1 cellular context compared by ENCODE assay signal in the genomic region with DNA sequence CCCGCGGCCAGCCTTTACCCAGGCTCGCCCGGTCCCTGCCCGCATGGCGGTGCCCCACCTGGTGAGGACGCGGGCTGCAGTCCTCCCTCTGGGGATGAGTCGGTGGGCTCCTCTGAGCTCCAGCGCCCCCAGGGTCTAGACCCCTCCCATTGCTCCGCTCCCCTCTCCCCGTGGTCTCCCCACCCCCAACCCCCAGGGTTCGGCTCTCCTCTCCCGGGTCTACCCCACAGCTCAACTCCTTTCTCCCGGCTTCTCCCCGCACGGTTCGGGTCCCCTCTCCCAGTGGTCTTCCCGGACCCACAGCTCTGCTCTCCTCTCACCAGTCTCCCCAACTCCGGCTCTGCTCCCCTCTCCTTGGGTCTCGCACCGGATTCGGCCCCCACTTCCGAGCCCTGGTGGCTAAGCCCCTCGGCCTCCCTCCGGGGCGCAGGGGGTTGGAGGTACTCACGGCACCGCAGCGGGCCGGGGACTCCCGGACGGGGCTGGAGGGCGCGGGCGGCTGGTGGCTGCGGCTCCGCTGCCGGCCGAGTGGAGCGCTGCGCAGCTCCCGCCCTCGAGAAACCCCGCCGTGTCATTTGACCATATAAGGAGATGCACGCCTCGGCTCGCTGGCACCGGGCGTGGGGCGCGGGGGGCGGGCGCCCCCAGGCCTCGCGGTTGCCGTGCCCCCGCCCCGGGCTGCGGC.
TF ChIP-seq lines count a peak whose summit lies in the region.

A gene with protein sequence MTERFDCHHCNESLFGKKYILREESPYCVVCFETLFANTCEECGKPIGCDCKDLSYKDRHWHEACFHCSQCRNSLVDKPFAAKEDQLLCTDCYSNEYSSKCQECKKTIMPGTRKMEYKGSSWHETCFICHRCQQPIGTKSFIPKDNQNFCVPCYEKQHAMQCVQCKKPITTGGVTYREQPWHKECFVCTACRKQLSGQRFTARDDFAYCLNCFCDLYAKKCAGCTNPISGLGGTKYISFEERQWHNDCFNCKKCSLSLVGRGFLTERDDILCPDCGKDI (minus strand): TSS at position 530 of the 685 bp plus-strand sequence. CDS start 12,535 bp downstream, outside the sequence.

TF ChIP-seq in HepG2, 621 proteins besides CTCF, POLR2A, EP300 and RAD21 (continued from another document and continues in another):
- TF ChIP-seq, protein P1, sequence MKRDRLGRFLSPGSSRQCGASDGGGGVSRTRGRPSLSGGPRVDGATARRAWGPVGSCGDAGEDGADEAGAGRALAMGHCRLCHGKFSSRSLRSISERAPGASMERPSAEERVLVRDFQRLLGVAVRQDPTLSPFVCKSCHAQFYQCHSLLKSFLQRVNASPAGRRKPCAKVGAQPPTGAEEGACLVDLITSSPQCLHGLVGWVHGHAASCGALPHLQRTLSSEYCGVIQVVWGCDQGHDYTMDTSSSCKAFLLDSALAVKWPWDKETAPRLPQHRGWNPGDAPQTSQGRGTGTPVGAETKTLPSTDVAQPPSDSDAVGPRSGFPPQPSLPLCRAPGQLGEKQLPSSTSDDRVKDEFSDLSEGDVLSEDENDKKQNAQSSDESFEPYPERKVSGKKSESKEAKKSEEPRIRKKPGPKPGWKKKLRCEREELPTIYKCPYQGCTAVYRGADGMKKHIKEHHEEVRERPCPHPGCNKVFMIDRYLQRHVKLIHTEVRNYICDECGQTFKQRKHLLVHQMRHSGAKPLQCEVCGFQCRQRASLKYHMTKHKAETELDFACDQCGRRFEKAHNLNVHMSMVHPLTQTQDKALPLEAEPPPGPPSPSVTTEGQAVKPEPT (CRISPR knock-in tag; IDR thresholded peaks at IDR 0.05; ENCODE audit: low read depth): no peak
- TF ChIP-seq ZNF484 (CRISPR knock-in tag; IDR thresholded peaks at IDR 0.05; ENCODE audit: borderline replicate concordance, low read depth): no peak
- no peak for TF ChIP-seq ZFP82 (CRISPR knock-in tag; IDR thresholded peaks at IDR 0.05; ENCODE audit: borderline replicate concordance)
- TF ChIP-seq ZSCAN21 (CRISPR knock-in tag; IDR thresholded peaks at IDR 0.05; ENCODE audit: borderline replicate concordance): 0 out of 2 replicates have a peak, but pooled peaks have one; percentile 16
- peak; percentile 5 for TF ChIP-seq HNRNPK (IDR thresholded peaks at IDR 0.05; ENCODE audit: low read depth, low read length, poor library complexity, severe bottlenecking)
- no peak for TF ChIP-seq FOSL1 (CRISPR knock-in tag; IDR thresholded peaks at IDR 0.05; ENCODE audit: borderline replicate concordance)
- TF ChIP-seq, protein P2, sequence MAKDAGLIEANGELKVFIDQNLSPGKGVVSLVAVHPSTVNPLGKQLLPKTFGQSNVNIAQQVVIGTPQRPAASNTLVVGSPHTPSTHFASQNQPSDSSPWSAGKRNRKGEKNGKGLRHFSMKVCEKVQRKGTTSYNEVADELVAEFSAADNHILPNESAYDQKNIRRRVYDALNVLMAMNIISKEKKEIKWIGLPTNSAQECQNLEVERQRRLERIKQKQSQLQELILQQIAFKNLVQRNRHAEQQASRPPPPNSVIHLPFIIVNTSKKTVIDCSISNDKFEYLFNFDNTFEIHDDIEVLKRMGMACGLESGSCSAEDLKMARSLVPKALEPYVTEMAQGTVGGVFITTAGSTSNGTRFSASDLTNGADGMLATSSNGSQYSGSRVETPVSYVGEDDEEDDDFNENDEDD (CRISPR knock-in tag; IDR thresholded peaks at IDR 0.05; ENCODE audit: borderline replicate concordance): peak; percentile 93
- TF ChIP-seq STAT5B (CRISPR knock-in tag; IDR thresholded peaks at IDR 0.05): no peak
- no peak for TF ChIP-seq MTA1 (CRISPR knock-in tag; IDR thresholded peaks at IDR 0.05; ENCODE audit: borderline replicate concordance)
- TF ChIP-seq, protein P3, sequence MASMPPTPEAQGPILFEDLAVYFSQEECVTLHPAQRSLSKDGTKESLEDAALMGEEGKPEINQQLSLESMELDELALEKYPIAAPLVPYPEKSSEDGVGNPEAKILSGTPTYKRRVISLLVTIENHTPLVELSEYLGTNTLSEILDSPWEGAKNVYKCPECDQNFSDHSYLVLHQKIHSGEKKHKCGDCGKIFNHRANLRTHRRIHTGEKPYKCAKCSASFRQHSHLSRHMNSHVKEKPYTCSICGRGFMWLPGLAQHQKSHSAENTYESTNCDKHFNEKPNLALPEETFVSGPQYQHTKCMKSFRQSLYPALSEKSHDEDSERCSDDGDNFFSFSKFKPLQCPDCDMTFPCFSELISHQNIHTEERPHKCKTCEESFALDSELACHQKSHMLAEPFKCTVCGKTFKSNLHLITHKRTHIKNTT (CRISPR knock-in tag; IDR thresholded peaks at IDR 0.05): no peak
- TF ChIP-seq THAP11 (CRISPR knock-in tag; IDR thresholded peaks at IDR 0.05): no peak
- no peak for TF ChIP-seq EZH2 (conservative IDR thresholded peaks at IDR 0.05; ENCODE audit: low read depth, low read length)
- no peak for TF ChIP-seq SOX13 (IDR thresholded peaks at IDR 0.05)
- no peak for TF ChIP-seq SOX13 (CRISPR knock-in tag; conservative IDR thresholded peaks at IDR 0.05 in 1 of 2, IDR thresholded peaks at IDR 0.05 in 1 of 2)
- TF ChIP-seq, protein P4, sequence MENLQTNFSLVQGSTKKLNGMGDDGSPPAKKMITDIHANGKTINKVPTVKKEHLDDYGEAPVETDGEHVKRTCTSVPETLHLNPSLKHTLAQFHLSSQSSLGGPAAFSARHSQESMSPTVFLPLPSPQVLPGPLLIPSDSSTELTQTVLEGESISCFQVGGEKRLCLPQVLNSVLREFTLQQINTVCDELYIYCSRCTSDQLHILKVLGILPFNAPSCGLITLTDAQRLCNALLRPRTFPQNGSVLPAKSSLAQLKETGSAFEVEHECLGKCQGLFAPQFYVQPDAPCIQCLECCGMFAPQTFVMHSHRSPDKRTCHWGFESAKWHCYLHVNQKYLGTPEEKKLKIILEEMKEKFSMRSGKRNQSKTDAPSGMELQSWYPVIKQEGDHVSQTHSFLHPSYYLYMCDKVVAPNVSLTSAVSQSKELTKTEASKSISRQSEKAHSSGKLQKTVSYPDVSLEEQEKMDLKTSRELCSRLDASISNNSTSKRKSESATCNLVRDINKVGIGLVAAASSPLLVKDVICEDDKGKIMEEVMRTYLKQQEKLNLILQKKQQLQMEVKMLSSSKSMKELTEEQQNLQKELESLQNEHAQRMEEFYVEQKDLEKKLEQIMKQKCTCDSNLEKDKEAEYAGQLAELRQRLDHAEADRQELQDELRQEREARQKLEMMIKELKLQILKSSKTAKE (CRISPR knock-in tag; IDR thresholded peaks at IDR 0.05; ENCODE audit: borderline replicate concordance): no peak
- TF ChIP-seq NCOA2 (CRISPR knock-in tag; IDR thresholded peaks at IDR 0.05): no peak
- TF ChIP-seq ZNF382 (CRISPR knock-in tag; IDR thresholded peaks at IDR 0.05; ENCODE audit: borderline replicate concordance): no peak
- TF ChIP-seq, protein P5, sequence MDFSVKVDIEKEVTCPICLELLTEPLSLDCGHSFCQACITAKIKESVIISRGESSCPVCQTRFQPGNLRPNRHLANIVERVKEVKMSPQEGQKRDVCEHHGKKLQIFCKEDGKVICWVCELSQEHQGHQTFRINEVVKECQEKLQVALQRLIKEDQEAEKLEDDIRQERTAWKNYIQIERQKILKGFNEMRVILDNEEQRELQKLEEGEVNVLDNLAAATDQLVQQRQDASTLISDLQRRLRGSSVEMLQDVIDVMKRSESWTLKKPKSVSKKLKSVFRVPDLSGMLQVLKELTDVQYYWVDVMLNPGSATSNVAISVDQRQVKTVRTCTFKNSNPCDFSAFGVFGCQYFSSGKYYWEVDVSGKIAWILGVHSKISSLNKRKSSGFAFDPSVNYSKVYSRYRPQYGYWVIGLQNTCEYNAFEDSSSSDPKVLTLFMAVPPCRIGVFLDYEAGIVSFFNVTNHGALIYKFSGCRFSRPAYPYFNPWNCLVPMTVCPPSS (IDR thresholded peaks at IDR 0.05): no peak
- no peak for TF ChIP-seq RFX5 (IDR thresholded peaks at IDR 0.05; ENCODE audit: low read depth, low read length)
- TF ChIP-seq ZNF670 (CRISPR knock-in tag; IDR thresholded peaks at IDR 0.05; ENCODE audit: borderline replicate concordance): no peak
- no peak for TF ChIP-seq NR2C2 (CRISPR knock-in tag; IDR thresholded peaks at IDR 0.05; ENCODE audit: borderline replicate concordance)
- TF ChIP-seq, protein P6, sequence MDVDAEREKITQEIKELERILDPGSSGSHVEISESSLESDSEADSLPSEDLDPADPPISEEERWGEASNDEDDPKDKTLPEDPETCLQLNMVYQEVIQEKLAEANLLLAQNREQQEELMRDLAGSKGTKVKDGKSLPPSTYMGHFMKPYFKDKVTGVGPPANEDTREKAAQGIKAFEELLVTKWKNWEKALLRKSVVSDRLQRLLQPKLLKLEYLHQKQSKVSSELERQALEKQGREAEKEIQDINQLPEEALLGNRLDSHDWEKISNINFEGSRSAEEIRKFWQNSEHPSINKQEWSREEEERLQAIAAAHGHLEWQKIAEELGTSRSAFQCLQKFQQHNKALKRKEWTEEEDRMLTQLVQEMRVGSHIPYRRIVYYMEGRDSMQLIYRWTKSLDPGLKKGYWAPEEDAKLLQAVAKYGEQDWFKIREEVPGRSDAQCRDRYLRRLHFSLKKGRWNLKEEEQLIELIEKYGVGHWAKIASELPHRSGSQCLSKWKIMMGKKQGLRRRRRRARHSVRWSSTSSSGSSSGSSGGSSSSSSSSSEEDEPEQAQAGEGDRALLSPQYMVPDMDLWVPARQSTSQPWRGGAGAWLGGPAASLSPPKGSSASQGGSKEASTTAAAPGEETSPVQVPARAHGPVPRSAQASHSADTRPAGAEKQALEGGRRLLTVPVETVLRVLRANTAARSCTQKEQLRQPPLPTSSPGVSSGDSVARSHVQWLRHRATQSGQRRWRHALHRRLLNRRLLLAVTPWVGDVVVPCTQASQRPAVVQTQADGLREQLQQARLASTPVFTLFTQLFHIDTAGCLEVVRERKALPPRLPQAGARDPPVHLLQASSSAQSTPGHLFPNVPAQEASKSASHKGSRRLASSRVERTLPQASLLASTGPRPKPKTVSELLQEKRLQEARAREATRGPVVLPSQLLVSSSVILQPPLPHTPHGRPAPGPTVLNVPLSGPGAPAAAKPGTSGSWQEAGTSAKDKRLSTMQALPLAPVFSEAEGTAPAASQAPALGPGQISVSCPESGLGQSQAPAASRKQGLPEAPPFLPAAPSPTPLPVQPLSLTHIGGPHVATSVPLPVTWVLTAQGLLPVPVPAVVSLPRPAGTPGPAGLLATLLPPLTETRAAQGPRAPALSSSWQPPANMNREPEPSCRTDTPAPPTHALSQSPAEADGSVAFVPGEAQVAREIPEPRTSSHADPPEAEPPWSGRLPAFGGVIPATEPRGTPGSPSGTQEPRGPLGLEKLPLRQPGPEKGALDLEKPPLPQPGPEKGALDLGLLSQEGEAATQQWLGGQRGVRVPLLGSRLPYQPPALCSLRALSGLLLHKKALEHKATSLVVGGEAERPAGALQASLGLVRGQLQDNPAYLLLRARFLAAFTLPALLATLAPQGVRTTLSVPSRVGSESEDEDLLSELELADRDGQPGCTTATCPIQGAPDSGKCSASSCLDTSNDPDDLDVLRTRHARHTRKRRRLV (CRISPR knock-in tag; IDR thresholded peaks at IDR 0.05): no peak
- no peak for TF ChIP-seq IKZF4 (CRISPR knock-in tag; IDR thresholded peaks at IDR 0.05; ENCODE audit: borderline replicate concordance, low read depth, not compliant biosample characterization)
- TF ChIP-seq, protein P7, sequence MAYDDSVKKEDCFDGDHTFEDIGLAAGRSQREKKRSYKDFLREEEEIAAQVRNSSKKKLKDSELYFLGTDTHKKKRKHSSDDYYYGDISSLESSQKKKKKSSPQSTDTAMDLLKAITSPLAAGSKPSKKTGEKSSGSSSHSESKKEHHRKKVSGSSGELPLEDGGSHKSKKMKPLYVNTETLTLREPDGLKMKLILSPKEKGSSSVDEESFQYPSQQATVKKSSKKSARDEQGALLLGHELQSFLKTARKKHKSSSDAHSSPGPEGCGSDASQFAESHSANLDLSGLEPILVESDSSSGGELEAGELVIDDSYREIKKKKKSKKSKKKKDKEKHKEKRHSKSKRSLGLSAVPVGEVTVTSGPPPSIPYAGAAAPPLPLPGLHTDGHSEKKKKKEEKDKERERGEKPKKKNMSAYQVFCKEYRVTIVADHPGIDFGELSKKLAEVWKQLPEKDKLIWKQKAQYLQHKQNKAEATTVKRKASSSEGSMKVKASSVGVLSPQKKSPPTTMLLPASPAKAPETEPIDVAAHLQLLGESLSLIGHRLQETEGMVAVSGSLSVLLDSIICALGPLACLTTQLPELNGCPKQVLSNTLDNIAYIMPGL (CRISPR knock-in tag; IDR thresholded peaks at IDR 0.05; ENCODE audit: borderline replicate concordance in 1 of 2, low read depth in 1 of 2): peak; percentile 84 to 85
- TF ChIP-seq ATF7 (IDR thresholded peaks at IDR 0.05): no peak
- TF ChIP-seq ATF7 (CRISPR knock-in tag; IDR thresholded peaks at IDR 0.05): no peak
- TF ChIP-seq WIZ (CRISPR knock-in tag; IDR thresholded peaks at IDR 0.05): no peak
- TF ChIP-seq, protein P8, sequence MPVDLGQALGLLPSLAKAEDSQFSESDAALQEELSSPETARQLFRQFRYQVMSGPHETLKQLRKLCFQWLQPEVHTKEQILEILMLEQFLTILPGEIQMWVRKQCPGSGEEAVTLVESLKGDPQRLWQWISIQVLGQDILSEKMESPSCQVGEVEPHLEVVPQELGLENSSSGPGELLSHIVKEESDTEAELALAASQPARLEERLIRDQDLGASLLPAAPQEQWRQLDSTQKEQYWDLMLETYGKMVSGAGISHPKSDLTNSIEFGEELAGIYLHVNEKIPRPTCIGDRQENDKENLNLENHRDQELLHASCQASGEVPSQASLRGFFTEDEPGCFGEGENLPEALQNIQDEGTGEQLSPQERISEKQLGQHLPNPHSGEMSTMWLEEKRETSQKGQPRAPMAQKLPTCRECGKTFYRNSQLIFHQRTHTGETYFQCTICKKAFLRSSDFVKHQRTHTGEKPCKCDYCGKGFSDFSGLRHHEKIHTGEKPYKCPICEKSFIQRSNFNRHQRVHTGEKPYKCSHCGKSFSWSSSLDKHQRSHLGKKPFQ (CRISPR knock-in tag; IDR thresholded peaks at IDR 0.05; ENCODE audit: insufficient replicate concordance): no peak
- TF ChIP-seq MZF1 (CRISPR knock-in tag; IDR thresholded peaks at IDR 0.05; ENCODE audit: borderline replicate concordance): no peak
- 0 out of 2 replicates have a peak, but pooled peaks have one; percentile 41 for TF ChIP-seq ZBTB7A (CRISPR knock-in tag; IDR thresholded peaks at IDR 0.05)
- no peak for TF ChIP-seq CBFB (CRISPR knock-in tag; IDR thresholded peaks at IDR 0.05)
